19 cellular contexts compared by ENCODE assay signal in genomic region chr7:70383947-70384475, GRCh38.
DNase-seq lines count a peak whose midpoint lies in the region; FAIRE-seq and TF ChIP-seq lines count a peak whose summit lies in the region.
"Had no signal": no experiment of that assay in that cellular context is flagged by ENCODE, and none has a peak within 500 bp of the region (broad histone marks: within the 10 kb centered on the region; RNA-seq: fewer than 3 reads in every experiment).

No MANE protein-coding gene starts in this region.

- peaks cover 15% of the 10 kb centered on the region for H3K4me1 ChIP-seq in neural progenitor cell
- no peaks in the 10 kb centered on the region for H3K4me1 ChIP-seq in SJCRH30
- H3K4me1 ChIP-seq: BLaER1 treated with 17β-estradiol and CSF1 and Interleukin-3, amounts not matched to agents 10 nM and 100 nM had no signal

- no peaks in the 10 kb centered on the region for H3K36me3 Mint-ChIP-seq in neural progenitor cell
- H3K36me3 Mint-ChIP-seq: CD8-positive, alpha-beta T cell; T-cell had no signal

- H3K9me3 ChIP-seq in neural progenitor cell (ENCODE audit: low read depth), result no peaks in the 10 kb centered on the region
- H3K9me3 ChIP-seq in SJCRH30 (replicated peaks), result no peaks in the 10 kb centered on the region
- H3K9me3 ChIP-seq: BLaER1 treated with 17β-estradiol and CSF1 and Interleukin-3, amounts not matched to agents 10 nM and 100 nM had no signal

- no peaks in the 10 kb centered on the region for H3K9me3 Mint-ChIP-seq in neural progenitor cell
- H3K9me3 Mint-ChIP-seq: CD8-positive, alpha-beta T cell had no signal

- H2AFZ ChIP-seq in neural progenitor cell (replicated peaks), result no peak overlapping the region

- no peaks in the 10 kb centered on the region for H3K27me3 Mint-ChIP-seq in neural progenitor cell (ENCODE audit: insufficient read depth, low read depth)
- H3K27me3 Mint-ChIP-seq: T-cell had no signal

- no peak for FAIRE-seq in HTR-8/SVneo (lab: Jason Lieb, UNC)
- FAIRE-seq: GM12892, GM18507 had no signal

- no peaks in the 10 kb centered on the region for H3K79me2 ChIP-seq in neural progenitor cell (ENCODE audit: low read depth)

- H3K4me3 ChIP-seq in neural progenitor cell, result no peak overlapping the region
- H3K4me3 ChIP-seq in SJCRH30, result no peak overlapping the region
- H3K4me3 ChIP-seq: BLaER1 treated with 17β-estradiol and CSF1 and Interleukin-3, amounts not matched to agents 10 nM and 100 nM had no signal

- DNase-seq in NCI-H82 (lab: John Stamatoyannopoulos, UW) (peak; percentile 49), NCI-H82 treated with DMSO at 0.1 percent for 48 hours (lab: John Stamatoyannopoulos, UW; ENCODE audit: unreplicated experiment) (no peak), NCI-H146 treated with DMSO at 0.1 percent for 48 hours (lab: John Stamatoyannopoulos, UW; ENCODE audit: unreplicated experiment) (peak; percentile 11), NCI-H69 (lab: John Stamatoyannopoulos, UW) (peak; percentile 99), neural progenitor cell (ENCODE audit: low spot score) (no peak), SJCRH30 (no peak), HTR-8/SVneo (ENCODE audit: insufficient read length, low spot score) (no peak), T1000 (lab: John Stamatoyannopoulos, UW) (no peak)
- DNase-seq: Calu3; CD8-positive, alpha-beta T cell; DMS79; H7; MV-4-11; NCI-H510A; T-cell had no signal

- peaks cover 4% of the 10 kb centered on the region for H3F3A ChIP-seq in neural progenitor cell (ENCODE audit: low read depth)

- no peak overlapping the region for H3K4me3 Mint-ChIP-seq in neural progenitor cell
- H3K4me3 Mint-ChIP-seq: CD8-positive, alpha-beta T cell; T-cell had no signal

- H3K4me1 Mint-ChIP-seq in neural progenitor cell, result peaks cover 14% of the 10 kb centered on the region
- H3K4me1 Mint-ChIP-seq: T-cell had no signal

- TF ChIP-seq CTCF in neural progenitor cell (IDR thresholded peaks at IDR 0.05), result no peak

- no peaks in the 10 kb centered on the region for H3K36me3 ChIP-seq in neural progenitor cell
- H3K36me3 ChIP-seq in SJCRH30, result no peaks in the 10 kb centered on the region

- H3K27ac ChIP-seq in neural progenitor cell (no peak overlapping the region), SJCRH30 (no peak overlapping the region)
- H3K27ac ChIP-seq: BLaER1 treated with 17β-estradiol and CSF1 and Interleukin-3, amounts not matched to agents 10 nM and 100 nM; KMS-11 had no signal

- no peak overlapping the region for H3K27ac Mint-ChIP-seq in neural progenitor cell
- H3K27ac Mint-ChIP-seq: CD8-positive, alpha-beta T cell; T-cell had no signal

- H3K9ac ChIP-seq in neural progenitor cell, result no peak overlapping the region
- H3K9ac ChIP-seq: BLaER1 treated with 17β-estradiol and CSF1 and Interleukin-3, amounts not matched to agents 10 nM and 100 nM; KMS-11 had no signal

- no peaks in the 10 kb centered on the region for H4K20me1 ChIP-seq in neural progenitor cell (ENCODE audit: low read depth)
- H4K20me1 ChIP-seq: BLaER1 treated with 17β-estradiol and CSF1 and Interleukin-3, amounts not matched to agents 10 nM and 100 nM had no signal

- H3K4me2 ChIP-seq in neural progenitor cell, result peak overlapping the region; percentile 14
- H3K4me2 ChIP-seq: BLaER1 treated with 17β-estradiol and CSF1 and Interleukin-3, amounts not matched to agents 10 nM and 100 nM; KMS-11 had no signal

- H3K27me3 ChIP-seq in neural progenitor cell (no peaks in the 10 kb centered on the region), SJCRH30 (no peaks in the 10 kb centered on the region)
- H3K27me3 ChIP-seq: BLaER1 treated with 17β-estradiol and CSF1 and Interleukin-3, amounts not matched to agents 10 nM and 100 nM had no signal

Comparison
In these comparisons a context has a peak if more than half of its experiments do, and no peak if none do; other contexts are left out.
1. DNase-seq: peak in NCI-H82 (single experiment), NCI-H146 treated with DMSO at 0.1 percent for 48 hours (single experiment) and NCI-H69 (single experiment); none in NCI-H82 treated with DMSO at 0.1 percent for 48 hours (single experiment), neural progenitor cell (single experiment), SJCRH30 (0 of 2), HTR-8/SVneo (single experiment) and T1000 (single experiment).